17 cellular contexts compared by ENCODE assay signal in the genomic region with DNA sequence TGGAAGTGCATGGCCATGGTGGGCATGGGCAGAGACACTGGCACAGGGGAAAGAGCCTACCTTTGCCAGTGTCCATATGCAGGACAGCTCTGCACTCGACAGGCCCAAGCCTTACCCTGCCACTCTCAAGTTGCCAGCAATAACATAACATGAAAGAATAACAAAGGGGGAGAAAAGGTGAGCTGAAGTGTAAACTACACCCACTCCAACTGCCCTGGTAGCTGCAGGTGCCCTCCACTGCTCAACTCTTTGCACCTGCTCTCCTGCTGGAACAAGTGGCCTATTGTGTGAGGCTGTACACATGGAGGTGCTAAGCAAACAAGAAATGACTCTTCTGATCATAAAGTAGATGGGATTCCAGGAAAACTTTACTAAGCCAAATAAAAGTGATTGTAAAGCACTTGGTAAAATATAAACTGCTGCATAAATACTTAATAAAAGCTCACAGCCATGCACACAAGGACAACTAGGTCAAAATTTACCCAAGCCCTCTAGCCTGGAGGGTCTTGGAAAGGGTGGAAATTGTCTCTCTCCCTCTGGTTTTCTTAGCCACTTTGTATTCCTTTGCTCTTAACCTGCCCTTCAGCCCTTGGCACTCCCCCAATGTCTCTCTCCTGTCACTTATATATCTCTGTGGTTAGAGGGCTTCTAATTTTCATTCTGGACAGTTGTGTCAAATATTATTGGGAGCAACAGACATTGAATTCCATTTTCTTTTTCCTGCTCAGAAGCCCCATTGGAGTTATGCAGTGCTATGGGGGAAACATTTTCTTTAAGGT.
DNase-seq lines count a peak whose midpoint lies in the region; FAIRE-seq lines count a peak whose summit lies in the region.
"Had no signal": no experiment of that assay in that cellular context is flagged by ENCODE, and none has a peak within 500 bp of the region (broad histone marks: within the 10 kb centered on the region; RNA-seq: fewer than 3 reads in every experiment).

No MANE protein-coding gene starts in this region.

- peak overlapping the region; percentile 56 for H3K27ac ChIP-seq in duodenal mucosa (ENCODE audit: low read depth, low read length)
- H3K27ac ChIP-seq: BLaER1 treated with 17β-estradiol and CSF1 and Interleukin-3, amounts not matched to agents 10 nM and 100 nM; psoas muscle had no signal

- H3K4me1 ChIP-seq in duodenal mucosa (ENCODE audit: control insufficient read depth in 1 of 2, insufficient read depth in 2 of 2, low read length in 2 of 2) = peaks cover 8 to 18% of the 10 kb centered on the region in 2 donors
- H3K4me1 ChIP-seq: psoas muscle had no signal

- peak; percentile 18 for DNase-seq in NCI-H128 (lab: John Stamatoyannopoulos, UW; ENCODE audit: unreplicated experiment)
- DNase-seq in NCI-H510A (lab: John Stamatoyannopoulos, UW) = peak; percentile 85
- peak; percentile 4 for DNase-seq in urothelium cell line (ENCODE audit: low spot score)
- DNase-seq in kidney tubule cell (ENCODE audit: low spot score) = no peak
- no peak for DNase-seq in stimulated activated CD4-positive, alpha-beta T cell treated with anti-CD3 and anti-CD28 coated beads, Interleukin-4, amount 100 ng/mL, for 1 hour
- no peak for DNase-seq in activated CD8-positive, alpha-beta memory T cell treated with anti-CD3 and anti-CD28 coated beads, Interleukin-2, amount 50 U/mL, for 4 hours
- DNase-seq: activated CD4-positive, alpha-beta T cell treated with anti-CD3 and anti-CD28 coated beads for 36 hours; activated naive CD8-positive, alpha-beta T cell treated with anti-CD3 and anti-CD28 coated beads for 36 hours; caudate nucleus; NCI-H82; psoas muscle; trophoblast cell had no signal

- no peak for FAIRE-seq in urothelium cell line (lab: Jason Lieb, UNC)
- FAIRE-seq: G401.6, islet of Langerhans had no signal

- no peak overlapping the region for H3K4me3 ChIP-seq in duodenal mucosa (ENCODE audit: low read depth in 1 of 2, low read length in 2 of 2)
- H3K4me3 ChIP-seq: BLaER1 treated with 17β-estradiol and CSF1 and Interleukin-3, amounts not matched to agents 10 nM and 100 nM; gastroesophageal sphincter; psoas muscle had no signal

- no peak overlapping the region for H3K9ac ChIP-seq in duodenal mucosa (ENCODE audit: low read depth in 1 of 2, low read length in 2 of 2)
- H3K9ac ChIP-seq: BLaER1 treated with 17β-estradiol and CSF1 and Interleukin-3, amounts not matched to agents 10 nM and 100 nM had no signal

- H3K9me3 ChIP-seq in duodenal mucosa (ENCODE audit: control insufficient read depth in 1 of 2, low read length in 2 of 2) = no peaks in the 10 kb centered on the region
- H3K9me3 ChIP-seq: gastroesophageal sphincter, psoas muscle had no signal

- no peaks in the 10 kb centered on the region for H3K27me3 ChIP-seq in duodenal mucosa (ENCODE audit: control insufficient read depth in 1 of 2, insufficient read depth in 2 of 2, low read length in 2 of 2)
- H3K27me3 ChIP-seq: gastroesophageal sphincter had no signal

- H3K36me3 ChIP-seq in duodenal mucosa (ENCODE audit: control insufficient read depth in 1 of 2, insufficient read depth in 2 of 2, low read length in 2 of 2) = no peaks in the 10 kb centered on the region
- H3K36me3 ChIP-seq: BLaER1 treated with 17β-estradiol and CSF1 and Interleukin-3, amounts not matched to agents 10 nM and 100 nM; gastroesophageal sphincter had no signal

Comparison
In these comparisons a context has a peak if more than half of its experiments do, and no peak if none do; other contexts are left out.
1. DNase-seq: peak in NCI-H128 (single experiment), NCI-H510A (single experiment) and urothelium cell line (single experiment); none in kidney tubule cell (single experiment), stimulated activated CD4-positive, alpha-beta T cell treated with anti-CD3 and anti-CD28 coated beads, Interleukin-4, amount 100 ng/mL, for 1 hour (single experiment) and activated CD8-positive, alpha-beta memory T cell treated with anti-CD3 and anti-CD28 coated beads, Interleukin-2, amount 50 U/mL, for 4 hours (single experiment).